Comparison of ENCODE assay signal across 6 cellular contexts in genomic region chr19:681029-681626, GRCh38. TPM values are rescaled to one million over a fixed set of nuclear protein-coding genes. Genes with fewer than 3 reads are reported as not detected.
DNase-seq lines count a peak whose midpoint lies in the region; ATAC-seq and TF ChIP-seq lines count a peak whose summit lies in the region.

No MANE protein-coding gene starts in this region.

- peaks cover 24 to 27% of the 10 kb centered on the region in 2 donors for H3K4me1 ChIP-seq in adrenal gland (replicated peaks in 1 of 2)

- 25 to 70% (median 62%) methylated on average over 2 to 40 of the region's 40 CpGs for WGBS in adrenal gland, 4 donors

- TF ChIP-seq CTCF in adrenal gland (IDR thresholded peaks at IDR 0.05): no peak

- peak overlapping the region; percentile 66 to 99 (median 97) for H3K27ac ChIP-seq in adrenal gland

- peaks cover 2% of the 10 kb centered on the region for H3K4me1 Mint-ChIP-seq in activated CD4-positive, alpha-beta T cell treated with anti-CD3 and anti-CD28 coated beads for 36 hours
- peaks cover 7 to 12% (median 7%) of the 10 kb centered on the region in 3 donors for H3K4me1 Mint-ChIP-seq in naive B cell

- no peaks in the 10 kb centered on the region for H3K27me3 Mint-ChIP-seq in activated CD4-positive, alpha-beta T cell treated with anti-CD3 and anti-CD28 coated beads for 36 hours
- H3K27me3 Mint-ChIP-seq in naive B cell: no peaks in the 10 kb centered on the region

- CTCF ChIA-PET in activated CD4-positive, alpha-beta T cell treated with anti-CD3 and anti-CD28 coated beads for 36 hours (lab: Charles Lee): interaction anchor here (1.0 kb wide), 1 partner anchor 53 kb away, joined by 3 read pairs; no protein-coding TSS in a partner anchor

- peak overlapping the region in 1 of 4 donors; percentile 89 for H3K4me3 ChIP-seq in adrenal gland

- H3K27me3 ChIP-seq in adrenal gland: no peaks in the 10 kb centered on the region

- no peak for TF ChIP-seq POLR2A in adrenal gland (IDR thresholded peaks at IDR 0.05)

- intact Hi-C loops in activated CD4-positive, alpha-beta T cell treated with anti-CD3 and anti-CD28 coated beads for 36 hours (cut with DNase I, micrococcal nuclease): loop anchor here (2.0 to 5.0 kb wide), 5 partner anchors 24 to 1182 kb away; partner anchors contain the start of genes ARHGAP45 (in 1 of the 2), DAZAP1 (in 1 of the 2), KLF16 (in 1 of the 2) and TCF3 (in 1 of the 2)
- intact Hi-C loops in adrenal gland (cut with DNase I): no loop called here

- no peaks in the 10 kb centered on the region for H3K9me3 Mint-ChIP-seq in activated CD4-positive, alpha-beta T cell treated with anti-CD3 and anti-CD28 coated beads for 36 hours (ENCODE audit: low read depth)
- no peaks in the 10 kb centered on the region for H3K9me3 Mint-ChIP-seq in naive B cell

- POLR2A ChIA-PET in activated CD4-positive, alpha-beta T cell treated with anti-CD3 and anti-CD28 coated beads for 36 hours (lab: Charles Lee): interaction anchor here (0.6 to 1.3 kb wide), 3 partner anchors 18 to 561 kb away, joined by 3 to 7 read pairs (median 3); partner anchors contain the start of genes ATP5F1D and RNF126

- H3K27ac Mint-ChIP-seq in activated CD4-positive, alpha-beta T cell treated with anti-CD3 and anti-CD28 coated beads for 36 hours: no peak overlapping the region
- H3K27ac Mint-ChIP-seq in naive B cell: peak overlapping the region; percentile 94 to 100 (median 100)

- ATAC-seq in activated CD4-positive, alpha-beta T cell treated with anti-CD3 and anti-CD28 coated beads for 36 hours: no peak
- peak; percentile 7 to 23 for ATAC-seq in naive B cell (ENCODE audit: low read depth in 2 of 2)

- peak overlapping the region; percentile 70 for H3K4me3 Mint-ChIP-seq in activated CD4-positive, alpha-beta T cell treated with anti-CD3 and anti-CD28 coated beads for 36 hours
- peak overlapping the region; percentile 76 to 98 (median 96) for H3K4me3 Mint-ChIP-seq in naive B cell

- H3K9me3 ChIP-seq in adrenal gland (replicated peaks in 1 of 3): no peaks in the 10 kb centered on the region

- H3K36me3 ChIP-seq in adrenal gland (replicated peaks in 1 of 2): no peaks in the 10 kb centered on the region

- no peaks in the 10 kb centered on the region for H3K36me3 Mint-ChIP-seq in activated CD4-positive, alpha-beta T cell treated with anti-CD3 and anti-CD28 coated beads for 36 hours (ENCODE audit: low read depth)
- no peaks in the 10 kb centered on the region for H3K36me3 Mint-ChIP-seq in naive B cell

- DNase-seq in activated CD4-positive, alpha-beta T cell treated with anti-CD3 and anti-CD28 coated beads for 36 hours: peak; percentile 98
- DNase-seq in activated CD4-positive, alpha-beta T cell treated with anti-CD3 and anti-CD28 coated beads for 1 hour: no peak
- peak in 1 of 7 donors; percentile 94 for DNase-seq in adrenal gland
- DNase-seq in naive B cell: peak; percentile 72
- DNase-seq in NCI-H2171 treated with DMSO at 0.1 percent for 48 hours (lab: John Stamatoyannopoulos, UW): no peak
- DNase-seq in HT-29 (ENCODE audit: low spot score): no peak

RNA-seq across cellular contexts. Expression of gene FSTL3, which starts 4.9 kb away (rescaled TPM):
- total RNA-seq in activated CD4-positive, alpha-beta T cell treated with anti-CD3 and anti-CD28 coated beads for 36 hours: 10 to 100 TPM in 1 of 2 experiments, 1 to 10 TPM in 1; 8.5 to 10.1 TPM
- 100 to 1,000 TPM in 7 of 8 donors, 10 to 100 TPM in 1; 87.4 to 464 (median 176) TPM for total RNA-seq in adrenal gland
- 100 to 1,000 TPM; 119 to 405 (median 225) TPM for polyA plus RNA-seq in adrenal gland
- 1 to 10 TPM in 4 of 6 donors, under 1 TPM in 1, not detected in 1; 0.77 to 3.6 (median 2.8) TPM for polyA plus RNA-seq in naive B cell (ENCODE audit: low read depth in 6 of 6)
- total RNA-seq in HT-29 (2014; rRNA removed; shearing (Covaris generic)): 6.2 and 8.9 TPM in 2 replicates

RNA-seq across cellular contexts. Expression of gene PRSS57, which starts 14.1 kb away (rescaled TPM):
- total RNA-seq in activated CD4-positive, alpha-beta T cell treated with anti-CD3 and anti-CD28 coated beads for 36 hours: not detected
- total RNA-seq in adrenal gland: under 1 TPM in 1 of 8 donors, not detected in 7; 0.51 TPM
- polyA plus RNA-seq in adrenal gland: under 1 TPM in 1 of 3 donors, not detected in 2; 0.13 TPM
- polyA plus RNA-seq in naive B cell (ENCODE audit: low read depth in 6 of 6): not detected
- total RNA-seq in HT-29 (2014; rRNA removed; shearing (Covaris generic)): not detected in 2 replicates

RNA-seq across cellular contexts. Expression of gene RNF126, which starts 18.1 kb away (rescaled TPM):
- total RNA-seq in activated CD4-positive, alpha-beta T cell treated with anti-CD3 and anti-CD28 coated beads for 36 hours: 10 to 100 TPM; 83.0 to 91.3 TPM
- total RNA-seq in adrenal gland: 10 to 100 TPM; 28.4 to 76.4 (median 43.1) TPM
- 10 to 100 TPM in 2 of 3 donors, 1 to 10 TPM in 1; 9.3 to 53.5 (median 51.6) TPM for polyA plus RNA-seq in adrenal gland
- polyA plus RNA-seq in naive B cell (ENCODE audit: low read depth in 6 of 6): 10 to 100 TPM; 51.0 to 72.4 (median 59.1) TPM
- 123 TPM in 2 replicates for total RNA-seq in HT-29 (2014; rRNA removed; shearing (Covaris generic))

RNA-seq across cellular contexts. Expression of gene PALM, which starts 27.6 kb away (rescaled TPM):
- total RNA-seq in activated CD4-positive, alpha-beta T cell treated with anti-CD3 and anti-CD28 coated beads for 36 hours: under 1 TPM in 1 of 2 experiments, not detected in 1; 0.18 TPM
- 10 to 100 TPM; 27.2 to 63.3 (median 50.8) TPM for total RNA-seq in adrenal gland
- polyA plus RNA-seq in adrenal gland (10 to 100 TPM in 2 of 3 donors, 1 to 10 TPM in 1; 3.9 to 72.2 (median 49.7) TPM), naive B cell (ENCODE audit: low read depth in 6 of 6) (under 1 TPM in 1 of 6 donors, not detected in 5; 0.35 TPM)
- total RNA-seq in HT-29 (2014; rRNA removed; shearing (Covaris generic)): 0.13 TPM in 1 of 2 replicates, not detected in the other

RNA-seq across cellular contexts. Expression of gene FGF22, which starts 41.4 kb away (rescaled TPM):
- not detected for total RNA-seq in activated CD4-positive, alpha-beta T cell treated with anti-CD3 and anti-CD28 coated beads for 36 hours
- total RNA-seq in adrenal gland: under 1 TPM in 4 of 8 donors, not detected in 4; 0.14 to 0.32 (median 0.29) TPM
- polyA plus RNA-seq in adrenal gland (1 to 10 TPM in 1 of 3 donors, under 1 TPM in 1, not detected in 1; 0.51 to 1.2 TPM), naive B cell (ENCODE audit: low read depth in 6 of 6) (not detected)
- total RNA-seq in HT-29 (2014; rRNA removed; shearing (Covaris generic)): 0.05 and 0.36 TPM in 2 replicates

Comparison
In these comparisons a context has a peak if more than half of its experiments do, and no peak if none do; other contexts are left out.
1. DNase-seq: peak in activated CD4-positive, alpha-beta T cell treated with anti-CD3 and anti-CD28 coated beads for 36 hours (single experiment) and naive B cell (single experiment); none in activated CD4-positive, alpha-beta T cell treated with anti-CD3 and anti-CD28 coated beads for 1 hour (single experiment), NCI-H2171 treated with DMSO at 0.1 percent for 48 hours (single experiment) and HT-29 (single experiment).
2. intact Hi-C loops: an anchor here in activated CD4-positive, alpha-beta T cell treated with anti-CD3 and anti-CD28 coated beads for 36 hours (2.0 to 5.0 kb wide); none called in adrenal gland.